ENCODE assay signal across 19 cellular contexts in genomic region chr6:6328451-6328850, GRCh38. TPM values are rescaled to one million over a fixed set of nuclear protein-coding genes. Genes with fewer than 3 reads are reported as not detected.
DNase-seq lines count a peak whose midpoint lies in the region; ATAC-seq and TF ChIP-seq lines count a peak whose summit lies in the region.
"Had no signal": no experiment of that assay in that cellular context is flagged by ENCODE, and none has a peak within 500 bp of the region (broad histone marks: within the 10 kb centered on the region; RNA-seq: fewer than 3 reads in every experiment).

No MANE protein-coding gene starts in this region.

- peaks cover 0 to 20% of the 10 kb centered on the region in 2 donors for H3K4me1 ChIP-seq in left lung
- H3K4me1 ChIP-seq in BE2C = no peaks in the 10 kb centered on the region
- no peaks in the 10 kb centered on the region for H3K4me1 ChIP-seq in CD8-positive, alpha-beta T cell (ENCODE audit: insufficient read depth, low read length)
- H3K4me1 ChIP-seq: Caco-2 had no signal

- H3K9me3 ChIP-seq in left lung (no peaks in the 10 kb centered on the region), BE2C (no peaks in the 10 kb centered on the region)
- H3K9me3 ChIP-seq in CD8-positive, alpha-beta T cell (ENCODE audit: low read length) = no peaks in the 10 kb centered on the region
- H3K9me3 ChIP-seq: Caco-2 had no signal

- TF ChIP-seq CTCF in left lung (IDR thresholded peaks at IDR 0.05) (no peak), BE2C (IDR thresholded peaks at IDR 0.05; ENCODE audit: low read depth, low read length) (no peak)
- TF ChIP-seq CTCF in CD8-positive, alpha-beta T cell (IDR thresholded peaks at IDR 0.05) = no peak

- H3K4me3 Mint-ChIP-seq in CD8-positive, alpha-beta T cell = no peak overlapping the region
- H3K4me3 Mint-ChIP-seq: CD4-positive, CD25-positive, alpha-beta regulatory T cell; H9 had no signal

- no peaks in the 10 kb centered on the region for H3K36me3 Mint-ChIP-seq in CD8-positive, alpha-beta T cell
- H3K36me3 Mint-ChIP-seq: CD4-positive, CD25-positive, alpha-beta regulatory T cell had no signal

- no peak overlapping the region for H3K27ac ChIP-seq in left lung
- H3K27ac ChIP-seq in CD8-positive, alpha-beta T cell (ENCODE audit: low read depth, low read length) = no peak overlapping the region
- H3K27ac ChIP-seq: RWPE1 had no signal

- no peaks in the 10 kb centered on the region for H3K9me3 Mint-ChIP-seq in CD8-positive, alpha-beta T cell
- H3K9me3 Mint-ChIP-seq: H9 had no signal

- H3K36me3 ChIP-seq in left lung (no peaks in the 10 kb centered on the region), BE2C (no peaks in the 10 kb centered on the region)
- H3K36me3 ChIP-seq in CD8-positive, alpha-beta T cell (ENCODE audit: insufficient read depth, low read length) = no peaks in the 10 kb centered on the region

- H3K4me3 ChIP-seq in left lung (no peak overlapping the region), BE2C (ENCODE audit: low read depth, low read length) (no peak overlapping the region)
- no peak overlapping the region for H3K4me3 ChIP-seq in CD8-positive, alpha-beta T cell (ENCODE audit: low read depth, low read length)

- H3K4me1 Mint-ChIP-seq in CD8-positive, alpha-beta T cell (ENCODE audit: low read depth) = peaks cover 8% of the 10 kb centered on the region
- H3K4me1 Mint-ChIP-seq: H9 had no signal

- H3K27me3 ChIP-seq in left lung (peaks cover 0 to 5% of the 10 kb centered on the region in 2 donors), BE2C (no peaks in the 10 kb centered on the region)
- H3K27me3 ChIP-seq in CD8-positive, alpha-beta T cell (ENCODE audit: insufficient read depth, low read length) = no peaks in the 10 kb centered on the region

- ATAC-seq in left lung = peak; percentile 37
- no peak for ATAC-seq in CD8-positive, alpha-beta T cell

- no peak overlapping the region for H3K27ac Mint-ChIP-seq in CD8-positive, alpha-beta T cell
- H3K27ac Mint-ChIP-seq: CD4-positive, CD25-positive, alpha-beta regulatory T cell; H9 had no signal

- in situ Hi-C loops in KBM-7 (cut with MboI; ENCODE audit: low pct_unique_long_range_greater_than_20kb, low sequenced_read_pairs) = no loop called here

- CTCF ChIA-PET in CD8-positive, alpha-beta T cell (lab: Charles Lee) = interaction anchor here (1.2 kb wide), 1 partner anchor 219 kb away, joined by 4 read pairs; no protein-coding TSS in a partner anchor

- DNase-seq in Ammon's horn (ENCODE audit: low spot score) = peak; percentile 37
- peak; percentile 14 for DNase-seq in KBM-7
- peak; percentile 35 for DNase-seq in NOMO-1 treated with DMSO at 0.1 percent for 48 hours (lab: John Stamatoyannopoulos, UW; ENCODE audit: unreplicated experiment)
- no peak for DNase-seq in left lung
- no peak for DNase-seq in BE2C
- no peak for DNase-seq in CD8-positive, alpha-beta T cell
- no peak for DNase-seq in activated gamma-delta T cell treated with Interleukin-2 at 50 U/mL for 16 hours
- DNase-seq: ACHN; Caco-2; CD4-positive, CD25-positive, alpha-beta regulatory T cell; H9; NCI-H1092 treated with DMSO at 0.1 percent for 48 hours; NCI-H146; NCI-H2029 treated with DMSO at 0.1 percent for 48 hours; NCI-H2171 treated with DMSO at 0.1 percent for 48 hours; NCI-H446 treated with DMSO at 0.1 percent for 48 hours; NCI-H69 had no signal

- POLR2A ChIA-PET in CD8-positive, alpha-beta T cell (lab: Charles Lee) = no interaction called here

- peaks cover 5% of the 10 kb centered on the region for H3K27me3 Mint-ChIP-seq in CD8-positive, alpha-beta T cell (ENCODE audit: low read depth)

- intact Hi-C loops in left lung (cut with DNase I) = no loop called here
- intact Hi-C loops in CD8-positive, alpha-beta T cell (cut with DNase I, micrococcal nuclease) = no loop called here

RNA-seq across cellular contexts. Expression of gene F13A1, which starts 8.0 kb away (rescaled TPM):
- 100 to 1,000 TPM in 1 of 2 donors, 10 to 100 TPM in 1; 80.5 to 153 TPM for total RNA-seq in left lung
- polyA plus RNA-seq in BE2C (2012; ENCODE audit: insufficient read depth, insufficient read length, low read depth) = not detected
- under 1 TPM in 1 of 2 experiments, not detected in 1; 0.41 TPM for total RNA-seq in CD8-positive, alpha-beta T cell
- total RNA-seq: Caco-2; T-helper 1 cell treated with Interleukin-12 subunit alpha and Interleukin-12 subunit beta and Interleukin-4 antibody, amounts not matched to agents 30 ng/mL and 1 ng/mL, for 36 hours had no signal

Comparison
In these comparisons a context has a peak if more than half of its experiments do, and no peak if none do; other contexts are left out.
1. DNase-seq: peak in Ammon's horn (single experiment), KBM-7 (single experiment) and NOMO-1 treated with DMSO at 0.1 percent for 48 hours (single experiment); none in left lung (0 of 2), BE2C (single experiment), CD8-positive, alpha-beta T cell (0 of 7) and activated gamma-delta T cell treated with Interleukin-2 at 50 U/mL for 16 hours (single experiment).
2. RNA of gene F13A1, which starts 8.0 kb away (total RNA-seq): 80.5 to 153 TPM in left lung; 0.41 TPM in CD8-positive, alpha-beta T cell; every median in the first group is over 10 times any median in the second.